ENCODE assay signal across 8 cellular contexts in genomic region chr10:17201165-17202013, GRCh38. TPM values are rescaled to one million over a fixed set of nuclear protein-coding genes. Genes with fewer than 3 reads are reported as not detected.
A peak's percentile ranks its signal among the peaks of the same experiment; 100 is the strongest.
DNase-seq lines count a peak whose midpoint lies in the region; ATAC-seq and TF ChIP-seq lines count a peak whose summit lies in the region.

TRDMT1 (minus strand) TSS chr10:17201672; CDS start chr10:17201634, 38 bp downstream.

- dilution Hi-C loops in IMR-90 (cut with HindIII; ENCODE audit: low sequenced_read_pairs, unreplicated experiment), result no loop called here

- H3K4me1 ChIP-seq in IMR-90 (ENCODE audit: control insufficient read depth, insufficient read depth, low read length), result peaks cover 6% of the 10 kb centered on the region; the same call in 1 of the 2 replicates

- peak; percentile 97 for ATAC-seq in GM21528 (IDR thresholded peaks at IDR 0.05; ENCODE audit: low FRiP score, unreplicated experiment)
- peak; percentile 98 for ATAC-seq in IMR-90 (ENCODE audit: low read depth)
- ATAC-seq in stimulated activated naive CD8-positive, alpha-beta T cell treated with anti-CD3 and anti-CD28 coated beads, Interleukin-15, amount 100 ng/mL, for 72 hours, result peak; percentile 95

- H3K4me2 ChIP-seq in IMR-90 (ENCODE audit: low read depth, low read length), result peak within 1 kb of the TSS; percentile 89

- in situ Hi-C loops in IMR-90 (cut with MboI; ENCODE audit: low sequenced_read_pairs), result no loop called here

- peak within 1 kb of the TSS; percentile 92 for H3K18ac ChIP-seq in IMR-90 (ENCODE audit: low read depth, low read length)

- peaks cover 47% of the 10 kb centered on the region for H3K4me1 Mint-ChIP-seq in neural crest cell
- H3K4me1 Mint-ChIP-seq in stimulated activated naive CD8-positive, alpha-beta T cell treated with anti-CD3 and anti-CD28 coated beads, Interleukin-15, amount 100 ng/mL, for 72 hours, result peaks cover 68% of the 10 kb centered on the region

- H3K14ac ChIP-seq in IMR-90 (replicated peaks; ENCODE audit: low read depth, low read length), result peak within 1 kb of the TSS; percentile 96

- H3K4me3 ChIP-seq in IMR-90 (ENCODE audit: insufficient read depth, low read depth, low read length), result peak within 1 kb of the TSS; percentile 74
- H3K4me3 ChIP-seq in fibroblast of villous mesenchyme (ENCODE audit: low read depth, low read length), result peak within 1 kb of the TSS; percentile 80

- 1% methylated on average over 24 of the region's 56 CpGs; no CpG with 5 or more reads in 1 of the 2 experiments for WGBS in IMR-90 (ENCODE audit: extremely low coverage in 2 of 2, insufficient read length in 1 of 2), 2 experiments

- intact Hi-C loops in IMR-90 (cut with micrococcal nuclease), result loop anchor here (1.0 to 2.0 kb wide), 3 partner anchors 28 to 235 kb away; no protein-coding TSS in a partner anchor

- H2BK15ac ChIP-seq in IMR-90 (ENCODE audit: low read depth, low read length), result peak within 1 kb of the TSS; percentile 98

- H3K56ac ChIP-seq in IMR-90 (ENCODE audit: extremely low read depth, insufficient read depth, low read length), result peak within 1 kb of the TSS; percentile 98

- H3K27ac Mint-ChIP-seq in neural crest cell (ENCODE audit: unreplicated experiment), result peak within 1 kb of the TSS; percentile 88
- H3K27ac Mint-ChIP-seq in stimulated activated naive CD8-positive, alpha-beta T cell treated with anti-CD3 and anti-CD28 coated beads, Interleukin-15, amount 100 ng/mL, for 72 hours, result peak within 1 kb of the TSS; percentile 98 to 99

- peak within 1 kb of the TSS; percentile 94 for H3K9ac ChIP-seq in IMR-90 (ENCODE audit: low read depth, low read length)

- peak within 1 kb of the TSS; percentile 97 for H2BK120ac ChIP-seq in IMR-90 (ENCODE audit: low read depth, low read length)

- peak within 1 kb of the TSS; percentile 89 to 100 for H4K8ac ChIP-seq in IMR-90 (ENCODE audit: low read depth in 2 of 2, low read length in 2 of 2)

- H3K23ac ChIP-seq in IMR-90 (ENCODE audit: low read depth, low read length), result peak within 1 kb of the TSS; percentile 97

- POLR2A ChIA-PET in IMR-90 (lab: Charles Lee; ENCODE audit: unreplicated experiment), result interaction anchor here (0.5 to 1.4 kb wide), 5 partner anchors 24 to 320 kb away, joined by 3 to 4 read pairs (median 3); no protein-coding TSS in a partner anchor
- POLR2A ChIA-PET in RWPE1 (lab: Yijun Ruan, JAX; ENCODE audit: low non-redundant PET), result interaction anchor here (0.8 to 2.0 kb wide), 2 partner anchors 20 to 28 kb away, joined by 3 to 8 read pairs; no protein-coding TSS in a partner anchor

- H4K5ac ChIP-seq in IMR-90 (ENCODE audit: low read depth, low read length), result peak within 1 kb of the TSS; percentile 98

- TF ChIP-seq CTCF in IMR-90 (conservative IDR thresholded peaks at IDR 0.05; ENCODE audit: low read depth, low read length), result no peak
- no peak for TF ChIP-seq CTCF in RWPE1 (conservative IDR thresholded peaks at IDR 0.05; ENCODE audit: low read depth)
- TF ChIP-seq CTCF in fibroblast of villous mesenchyme (IDR thresholded peaks at IDR 0.05; ENCODE audit: insufficient read depth, low read depth, low read length), result no peak
- no peak for TF ChIP-seq CTCF in neural crest cell (conservative IDR thresholded peaks at IDR 0.05)

- peak within 1 kb of the TSS; percentile 86 for H2AK9ac ChIP-seq in IMR-90 (replicated peaks; ENCODE audit: low read depth, low read length, poor library complexity)

- H2AFZ ChIP-seq in IMR-90 (replicated peaks; ENCODE audit: low read length, poor library complexity), result peak within 1 kb of the TSS; percentile 99

- H2BK5ac ChIP-seq in IMR-90 (ENCODE audit: low read depth, low read length, poor library complexity, severe bottlenecking), result peak within 1 kb of the TSS; percentile 97

- TF ChIP-seq RAD21 in IMR-90 (IDR thresholded peaks at IDR 0.05; ENCODE audit: low read length), result peak; percentile 34

- no peaks in the 10 kb centered on the region for H3K9me3 Mint-ChIP-seq in neural crest cell
- no peaks in the 10 kb centered on the region for H3K9me3 Mint-ChIP-seq in stimulated activated naive CD8-positive, alpha-beta T cell treated with anti-CD3 and anti-CD28 coated beads, Interleukin-15, amount 100 ng/mL, for 72 hours

- no peaks in the 10 kb centered on the region for H3K36me3 ChIP-seq in IMR-90 (ENCODE audit: control insufficient read depth, insufficient read depth, low read length)

- H3K79me1 ChIP-seq in IMR-90 (ENCODE audit: low read depth in 1 of 2, low read length in 2 of 2), result peaks cover 7 to 30% of the 10 kb centered on the region in 2 experiments

- H3K4ac ChIP-seq in IMR-90 (ENCODE audit: low read depth, low read length), result peak within 1 kb of the TSS; percentile 97

- peak within 1 kb of the TSS; percentile 91 for H2BK20ac ChIP-seq in IMR-90 (ENCODE audit: low read depth, low read length)

- H2AK5ac ChIP-seq in IMR-90 (ENCODE audit: low read depth, low read length), result peak within 1 kb of the TSS; percentile 82

- H3K9me3 ChIP-seq in IMR-90 (ENCODE audit: control insufficient read depth, insufficient read depth, low read length), result no peaks in the 10 kb centered on the region

- no peaks in the 10 kb centered on the region for H3K27me3 Mint-ChIP-seq in neural crest cell (ENCODE audit: low read depth)
- H3K27me3 Mint-ChIP-seq in stimulated activated naive CD8-positive, alpha-beta T cell treated with anti-CD3 and anti-CD28 coated beads, Interleukin-15, amount 100 ng/mL, for 72 hours, result no peaks in the 10 kb centered on the region

- H3K36me3 Mint-ChIP-seq in neural crest cell (ENCODE audit: low read depth), result peaks cover 2% of the 10 kb centered on the region

- CTCF ChIA-PET in IMR-90 (lab: Yijun Ruan, JAX), result interaction anchor here (1.2 kb wide), 1 partner anchor 13 kb away, joined by 4 read pairs; no protein-coding TSS in a partner anchor
- CTCF ChIA-PET in RWPE1 (lab: Yijun Ruan, JAX), result no interaction called here

- H4K20me1 ChIP-seq in IMR-90 (ENCODE audit: insufficient read depth, low read length), result no peaks in the 10 kb centered on the region

- 0 out of 2 replicates have a peak, but pooled peaks cover under 1% of the 10 kb centered on the region for H3K9me1 ChIP-seq in IMR-90 (ENCODE audit: insufficient read depth, low read length)

- peak; percentile 83 for TF ChIP-seq POLR2A in IMR-90 (IDR thresholded peaks at IDR 0.05; ENCODE audit: low read depth, low read length)

- H4K91ac ChIP-seq in IMR-90 (ENCODE audit: insufficient read depth, low read depth, low read length), result peak within 1 kb of the TSS; percentile 93

- DNase-seq in DMS79 treated with DMSO at 0.1 percent for 48 hours (lab: John Stamatoyannopoulos, UW) (peak; percentile 81), IMR-90 (peak; percentile 86), RWPE1 (ENCODE audit: low spot score) (peak; percentile 83), activated gamma-delta T cell treated with Interleukin-2 at 50 U/mL for 16 hours (peak; percentile 72), fibroblast of villous mesenchyme (ENCODE audit: low read depth) (peak; percentile 90), neural crest cell (ENCODE audit: low read depth, low spot score) (peak; percentile 86)
- peak; percentile 84 for DNase-seq in stimulated activated naive CD8-positive, alpha-beta T cell treated with anti-CD3 and anti-CD28 coated beads, Interleukin-15, amount 100 ng/mL, for 72 hours

- BruUV-seq in IMR-90 (replicated peaks; lab: Mats Ljungman, UMichigan), result TSS peak; percentile 66

- H3K27ac ChIP-seq in IMR-90 (ENCODE audit: insufficient read depth, low read length) (peak within 1 kb of the TSS; percentile 93), RWPE1 (peak within 1 kb of the TSS; percentile 93)

- peak within 1 kb of the TSS; percentile 98 for H3K4me3 Mint-ChIP-seq in neural crest cell
- H3K4me3 Mint-ChIP-seq in stimulated activated naive CD8-positive, alpha-beta T cell treated with anti-CD3 and anti-CD28 coated beads, Interleukin-15, amount 100 ng/mL, for 72 hours, result peak within 1 kb of the TSS; percentile 89 to 91

- H3K27me3 ChIP-seq in IMR-90 (ENCODE audit: control insufficient read depth, insufficient read depth, low read length), result no peaks in the 10 kb centered on the region

TF ChIP-seq in IMR-90, 13 proteins besides CTCF, POLR2A, EP300 and RAD21 (continues in another document):
- TF ChIP-seq ELK1 (IDR thresholded peaks at IDR 0.05; ENCODE audit: borderline replicate concordance, low read depth, low read length), result no peak
- TF ChIP-seq MAFK (IDR thresholded peaks at IDR 0.05; ENCODE audit: low read depth, low read length), result no peak
- peak; percentile 83; the same call in 1 of the 2 replicates for TF ChIP-seq MAZ (IDR thresholded peaks at IDR 0.05; ENCODE audit: borderline replicate concordance, low read depth, low read length)
- TF ChIP-seq BHLHE40 (IDR thresholded peaks at IDR 0.05; ENCODE audit: low read depth, low read length), result no peak; the same call in 1 of the 2 replicates
- no peak for TF ChIP-seq RFX5 (IDR thresholded peaks at IDR 0.05; ENCODE audit: low read depth, low read length)
- peak; percentile 24 for TF ChIP-seq RCOR1 (IDR thresholded peaks at IDR 0.05; ENCODE audit: insufficient replicate concordance, low read length)
- no peak for TF ChIP-seq CHD1 (IDR thresholded peaks at IDR 0.05; ENCODE audit: low read depth, low read length)
- peak; percentile 89 for TF ChIP-seq MXI1 (IDR thresholded peaks at IDR 0.05; ENCODE audit: borderline replicate concordance, low read depth, low read length)
- no peak; the same call in 1 of the 2 replicates for TF ChIP-seq USF2 (IDR thresholded peaks at IDR 0.05; ENCODE audit: low read depth, low read length)
- no peak for TF ChIP-seq CEBPB (IDR thresholded peaks at IDR 0.05; ENCODE audit: low read depth, low read length)

RNA-seq across cellular contexts. Expression of gene TRDMT1, which starts in this region (rescaled TPM):
- total RNA-seq in IMR-90 (2012; rRNA removed) (4.7 and 6.7 TPM in 2 replicates), fibroblast of villous mesenchyme (6.0 and 6.1 TPM in 2 replicates), neural crest cell (17.3 and 20.6 TPM in 2 replicates)
- polyA plus RNA-seq in IMR-90 (2012; rRNA removed), result 2.1 and 2.2 TPM in 2 replicates
- 0.90 and 4.7 TPM in 2 replicates for polyA plus RNA-seq in IMR-90 (2012; cell fraction: cytosol; rRNA removed)
- 0.49 and 4.0 TPM in 2 replicates for polyA plus RNA-seq in IMR-90 (2012; cell fraction: nucleus; rRNA removed; ENCODE audit: low replicate concordance)

Comparison
In these comparisons a context has a peak if more than half of its experiments do, and no peak if none do; other contexts are left out.
1. Peak in every context shown above with its lines: DNase-seq, ATAC-seq, H3K4me3 ChIP-seq and H3K27ac ChIP-seq.